23 cellular contexts compared by ENCODE assay signal in the genomic region with DNA sequence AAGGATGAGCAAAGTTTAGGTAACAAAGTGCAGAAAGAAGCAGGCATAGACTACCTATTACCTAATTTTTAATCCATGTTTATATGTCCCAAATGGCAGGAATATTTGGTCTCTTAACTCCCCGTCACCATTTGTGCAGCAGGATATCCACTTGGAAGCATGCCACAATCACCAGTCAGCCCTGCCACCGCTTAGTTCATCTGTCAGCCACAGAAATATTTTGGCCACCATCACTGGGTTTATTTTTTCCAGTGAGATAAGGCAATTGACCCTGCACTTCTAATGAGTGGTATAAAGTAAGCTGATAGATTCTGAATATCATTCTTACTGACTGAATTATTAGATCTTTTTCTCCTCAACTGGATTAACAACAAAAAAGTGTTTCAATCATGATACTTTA.
"Had no signal": no experiment of that assay in that cellular context is flagged by ENCODE, and none has a peak within 500 bp of the region (broad histone marks: within the 10 kb centered on the region; RNA-seq: fewer than 3 reads in every experiment).

No MANE protein-coding gene starts in this region.

- H3K36me3 Mint-ChIP-seq: activated naive CD4-positive, alpha-beta T cell treated with anti-CD3 and anti-CD28 coated beads, Interleukin-2, amount 10 ng/mL, durations not matched to agents 7 days and 5 days; immature natural killer cell; natural killer cell treated with Interleukin-12 subunit alpha and Interleukin-12 subunit beta and Interleukin-15 and Interleukin-18, amount 100 ng/mL, for 72 hours; stimulated activated effector memory CD8-positive, alpha-beta T cell treated with anti-CD3 and anti-CD28 coated beads, Interleukin-12 subunit alpha, Interleukin-12 subunit beta, amount 100 ng/mL, for 72 hours had no signal

- H3K4me3 ChIP-seq: left lung, ovary, psoas muscle, right lobe of liver, suprapubic skin, tibial nerve had no signal

- H3K27me3 Mint-ChIP-seq: activated B cell treated with CpG ODN at 0.5 μM for 24 hours; activated naive CD4-positive, alpha-beta T cell treated with anti-CD3 and anti-CD28 coated beads, Interleukin-2, amount 10 ng/mL, durations not matched to agents 7 days and 5 days; central memory CD8-positive, alpha-beta T cell; natural killer cell treated with Interleukin-12 subunit alpha and Interleukin-12 subunit beta and Interleukin-15 and Interleukin-18, amount 100 ng/mL, for 72 hours; stimulated activated naive CD8-positive, alpha-beta T cell treated with anti-CD3 and anti-CD28 coated beads, Interleukin-15, amount 100 ng/mL, for 72 hours; T-helper 17 cell had no signal

- H3K9me3 ChIP-seq: left lung, ovary, psoas muscle, right lobe of liver, suprapubic skin, tibial nerve had no signal

- H3K27me3 ChIP-seq: left lung, ovary, right lobe of liver, suprapubic skin, tibial nerve had no signal

- ATAC-seq: activated T-cell treated with anti-CD3 and anti-CD28 coated beads, Interleukin-2, amount 50 U/mL, for 4 hours; left lung; natural killer cell treated with Interleukin-12 subunit alpha and Interleukin-12 subunit beta and Interleukin-15 and Interleukin-18, amount 100 ng/mL, for 72 hours; right lobe of liver; stimulated activated effector memory CD8-positive, alpha-beta T cell treated with anti-CD3 and anti-CD28 coated beads, Interleukin-12 subunit alpha, Interleukin-12 subunit beta, amount 100 ng/mL, for 72 hours; stimulated activated naive CD8-positive, alpha-beta T cell treated with anti-CD3 and anti-CD28 coated beads, Interleukin-15, amount 100 ng/mL, for 72 hours; T-helper 17 cell had no signal

- H3K4me1 Mint-ChIP-seq: activated B cell treated with CpG ODN at 0.5 μM for 24 hours; activated naive CD4-positive, alpha-beta T cell treated with anti-CD3 and anti-CD28 coated beads, Interleukin-2, amount 10 ng/mL, durations not matched to agents 7 days and 5 days; central memory CD8-positive, alpha-beta T cell; immature natural killer cell; stimulated activated effector memory CD8-positive, alpha-beta T cell treated with anti-CD3 and anti-CD28 coated beads, Interleukin-12 subunit alpha, Interleukin-12 subunit beta, amount 100 ng/mL, for 72 hours; stimulated activated naive CD8-positive, alpha-beta T cell treated with anti-CD3 and anti-CD28 coated beads, Interleukin-15, amount 100 ng/mL, for 72 hours; T-helper 17 cell had no signal

- H3K4me1 ChIP-seq: left lung, psoas muscle, right lobe of liver, suprapubic skin had no signal

- H3K9me3 Mint-ChIP-seq: activated B cell treated with CpG ODN at 0.5 μM for 24 hours; activated naive CD4-positive, alpha-beta T cell treated with anti-CD3 and anti-CD28 coated beads, Interleukin-2, amount 10 ng/mL, durations not matched to agents 7 days and 5 days; stimulated activated naive CD8-positive, alpha-beta T cell treated with anti-CD3 and anti-CD28 coated beads, Interleukin-15, amount 100 ng/mL, for 72 hours had no signal

- H3K27ac ChIP-seq: left lung, ovary, psoas muscle, right lobe of liver, suprapubic skin, tibial nerve had no signal

- H3K36me3 ChIP-seq: left lung, ovary, right lobe of liver, suprapubic skin, tibial nerve had no signal

- H3K27ac Mint-ChIP-seq: activated B cell treated with CpG ODN at 0.5 μM for 24 hours; activated naive CD4-positive, alpha-beta T cell treated with anti-CD3 and anti-CD28 coated beads, Interleukin-2, amount 10 ng/mL, durations not matched to agents 7 days and 5 days; immature natural killer cell; natural killer cell treated with Interleukin-12 subunit alpha and Interleukin-12 subunit beta and Interleukin-15 and Interleukin-18, amount 100 ng/mL, for 72 hours; stimulated activated effector memory CD8-positive, alpha-beta T cell treated with anti-CD3 and anti-CD28 coated beads, Interleukin-12 subunit alpha, Interleukin-12 subunit beta, amount 100 ng/mL, for 72 hours; stimulated activated naive CD8-positive, alpha-beta T cell treated with anti-CD3 and anti-CD28 coated beads, Interleukin-15, amount 100 ng/mL, for 72 hours; T-helper 17 cell had no signal

- DNase-seq: activated B cell treated with CpG ODN at 0.5 μM for 24 hours; activated CD4-positive, alpha-beta T cell treated with anti-CD3 and anti-CD28 coated beads for 4 hours; activated CD4-positive, alpha-beta T cell treated with anti-CD3 and anti-CD28 coated beads, Interleukin-2, amount 50 U/mL, for 48 hours; activated CD8-positive, alpha-beta memory T cell treated with anti-CD3 and anti-CD28 coated beads, Interleukin-2, amount 50 U/mL, for 48 hours; activated naive CD4-positive, alpha-beta T cell treated with anti-CD3 and anti-CD28 coated beads, Interleukin-2, amount 10 ng/mL, durations not matched to agents 7 days and 5 days; activated T-cell treated with anti-CD3 and anti-CD28 coated beads, Interleukin-2, amount 50 U/mL, for 4 hours; amygdala; immature natural killer cell; left lung; midbrain; ovary; psoas muscle; right lobe of liver; small intestine; stimulated activated CD4-positive, alpha-beta T cell treated with anti-CD3 and anti-CD28 coated beads, Interleukin-2, amount 100 ng/mL, for 24 hours; stimulated activated naive CD8-positive, alpha-beta T cell treated with anti-CD3 and anti-CD28 coated beads, Interleukin-15, amount 100 ng/mL, for 72 hours; SW 1271; T-helper 17 cell had no signal

- H3K4me3 Mint-ChIP-seq: activated B cell treated with CpG ODN at 0.5 μM for 24 hours; activated naive CD4-positive, alpha-beta T cell treated with anti-CD3 and anti-CD28 coated beads, Interleukin-2, amount 10 ng/mL, durations not matched to agents 7 days and 5 days; activated T-cell treated with anti-CD3 and anti-CD28 coated beads, Interleukin-2, amount 50 U/mL, for 4 hours; central memory CD8-positive, alpha-beta T cell; immature natural killer cell; natural killer cell treated with Interleukin-12 subunit alpha and Interleukin-12 subunit beta and Interleukin-15 and Interleukin-18, amount 100 ng/mL, for 72 hours; stimulated activated effector memory CD8-positive, alpha-beta T cell treated with anti-CD3 and anti-CD28 coated beads, Interleukin-12 subunit alpha, Interleukin-12 subunit beta, amount 100 ng/mL, for 72 hours; stimulated activated naive CD8-positive, alpha-beta T cell treated with anti-CD3 and anti-CD28 coated beads, Interleukin-15, amount 100 ng/mL, for 72 hours; T-helper 17 cell had no signal
